In genomic region chr14:80867091-80867490, GRCh38 we compare ENCODE assay signal across 19 cellular contexts.
"Had no signal": no experiment of that assay in that cellular context is flagged by ENCODE, and none has a peak within 500 bp of the region (broad histone marks: within the 10 kb centered on the region; RNA-seq: fewer than 3 reads in every experiment).

No MANE protein-coding gene starts in this region.

- H3K4me3 ChIP-seq: ascending aorta, esophagus squamous epithelium, lung, tibial artery had no signal

- DNase-seq: activated CD4-positive, alpha-beta T cell treated with anti-CD3 and anti-CD28 coated beads, Interleukin-2, amount 10 ng/mL, durations not matched to agents 7 days and 5 days; activated CD8-positive, alpha-beta memory T cell treated with anti-CD3 and anti-CD28 coated beads, Interleukin-2, amount 50 U/mL, for 4 hours; activated effector memory CD4-positive, alpha-beta T cell treated with anti-CD3 and anti-CD28 coated beads, Interleukin-2, amount 50 U/mL, for 16 hours; activated T-cell treated with anti-CD3 and anti-CD28 coated beads, Interleukin-2, amount 50 U/mL, for 4 hours; effector CD4-positive, alpha-beta T cell; esophagus squamous epithelium; glutamatergic neuron; hippocampal formation; midbrain; occipital lobe; stimulated activated CD4-positive, alpha-beta T cell treated with anti-CD3 and anti-CD28 coated beads, Interleukin-12 subunit alpha, Interleukin-12 subunit beta, amount 100 ng/mL, for 4 hours; stimulated activated CD4-positive, alpha-beta T cell treated with anti-CD3 and anti-CD28 coated beads, Interleukin-2, amount 100 ng/mL, for 24 hours; stimulated activated naive CD8-positive, alpha-beta T cell treated with anti-CD3 and anti-CD28 coated beads, Interleukin-15, Interleukin-2, amounts not matched to agents 100 U/mL and 50 U/mL, for 24 hours; substantia nigra; T-helper 1 cell; T-helper 9 cell; tibial artery had no signal
